ENCODE assay signal across 1 cellular context in genomic region chr6:130801368-130801767, GRCh38. TPM values are rescaled to one million over a fixed set of nuclear protein-coding genes. Genes with fewer than 3 reads are reported as not detected.
"Had no signal": no experiment of that assay in that cellular context is flagged by ENCODE, and none has a peak within 500 bp of the region (broad histone marks: within the 10 kb centered on the region; RNA-seq: fewer than 3 reads in every experiment).

No MANE protein-coding gene starts in this region.

RNA-seq across cellular contexts. Expression of gene SMLR1, which starts 25.8 kb away (rescaled TPM):
- total RNA-seq: G401 had no signal
